ENCODE assay signal across 29 cellular contexts in genomic region chr10:133170092-133170491, GRCh38. TPM values are rescaled to one million over a fixed set of nuclear protein-coding genes. Genes with fewer than 3 reads are reported as not detected.
"Had no signal": no experiment of that assay in that cellular context is flagged by ENCODE, and none has a peak within 500 bp of the region (broad histone marks: within the 10 kb centered on the region; RNA-seq: fewer than 3 reads in every experiment).

No MANE protein-coding gene starts in this region.

- H3K4me1 ChIP-seq: breast epithelium, esophagus squamous epithelium, heart right ventricle, psoas muscle, tibial nerve had no signal

- H3K36me3 ChIP-seq: breast epithelium, esophagus squamous epithelium, heart right ventricle, neutrophil, ovary, tibial nerve had no signal

- H3K27ac ChIP-seq: breast epithelium, epithelial cell of prostate, esophagus squamous epithelium, heart right ventricle, neutrophil, ovary, psoas muscle, tibial nerve, VCaP had no signal

- H3K4me3 ChIP-seq: breast epithelium, esophagus squamous epithelium, heart right ventricle, ovary, psoas muscle, smooth muscle cell, tibial nerve had no signal

- DNase-seq: activated CD4-positive, alpha-beta T cell treated with anti-CD3 and anti-CD28 coated beads for 4 hours; activated CD4-positive, alpha-beta T cell treated with anti-CD3 and anti-CD28 coated beads, Interleukin-2, amount 50 U/mL, for 48 hours; activated CD8-positive, alpha-beta memory T cell treated with anti-CD3 and anti-CD28 coated beads, Interleukin-2, amount 50 U/mL, for 4 hours; activated naive CD8-positive, alpha-beta T cell treated with anti-CD3 and anti-CD28 coated beads, Interleukin-2, amount 50 U/mL, for 24 hours; effector CD8-positive, alpha-beta T cell; esophagus squamous epithelium; foreskin melanocyte; heart right ventricle; kidney glomerular epithelial cell; psoas muscle; stimulated activated CD4-positive, alpha-beta T cell treated with anti-CD3 and anti-CD28 coated beads, Interleukin-1b, Interleukin-23, amount 100 ng/mL, for 48 hours; stimulated activated CD4-positive, alpha-beta T cell treated with anti-CD3 and anti-CD28 coated beads, Interleukin-4, amount 100 ng/mL, for 4 hours; stimulated activated CD8-positive, alpha-beta memory T cell treated with anti-CD3 and anti-CD28 coated beads, Interleukin-4, amount 100 ng/mL, for 48 hours; stimulated activated naive CD8-positive, alpha-beta T cell treated with anti-CD3 and anti-CD28 coated beads, Interleukin-15, amount 100 ng/mL, for 72 hours; T-helper 9 cell had no signal

- H3K9me3 ChIP-seq: breast epithelium, esophagus squamous epithelium, heart right ventricle, ovary, psoas muscle had no signal

- H3K27me3 ChIP-seq: neutrophil, ovary, tibial nerve had no signal

RNA-seq across cellular contexts. Expression of gene KNDC1, which starts 10.1 kb away (rescaled TPM):
- total RNA-seq: glomerular endothelial cell had no signal

RNA-seq across cellular contexts. Expression of gene UTF1, which starts 59.9 kb away (rescaled TPM):
- total RNA-seq: activated CD8-positive, alpha-beta memory T cell treated with anti-CD3 and anti-CD28 coated beads for 36 hours; breast epithelium; dermis microvascular lymphatic vessel endothelial cell; esophagus squamous epithelium; glomerular endothelial cell; heart right ventricle; left lobe of liver; lung microvascular endothelial cell; mucosa of gallbladder; psoas muscle; smooth muscle cell; tibial nerve; ureter had no signal
